In genomic region chr3:98901465-98902174, GRCh38 we compare ENCODE assay signal across 8 cellular contexts. TPM values are rescaled to one million over a fixed set of nuclear protein-coding genes. Genes with fewer than 3 reads are reported as not detected.
DNase-seq lines count a peak whose midpoint lies in the region; ATAC-seq and TF ChIP-seq lines count a peak whose summit lies in the region.

TSS of gene DCBLD2 (minus strand) at chr3:98901695. CDS start at chr3:98901326, 369 bp downstream.

- peaks cover 21% of the 10 kb centered on the region for H3K4me1 ChIP-seq in ectodermal cell (ENCODE audit: control insufficient read depth, insufficient read depth, low read length)

- H3K4me3 ChIP-seq in ectodermal cell (ENCODE audit: insufficient read depth, low read depth, low read length) = peak within 1 kb of the TSS; percentile 95
- H3K4me3 ChIP-seq in lower leg skin (ENCODE audit: low read depth, poor library complexity, severe bottlenecking) = peak within 1 kb of the TSS; percentile 90

- TF ChIP-seq POLR2A in lower leg skin (IDR thresholded peaks at IDR 0.05) = peak in 1 of 2 donors; percentile 19

- H3K4me1 Mint-ChIP-seq in CD14-positive monocyte = peaks cover 15% of the 10 kb centered on the region

- H3K27ac Mint-ChIP-seq in CD14-positive monocyte = peak within 1 kb of the TSS; percentile 15 to 85 (median 58)

- peaks cover 0 to 3% (median 0%) of the 10 kb centered on the region in 7 donors for H3K9me3 Mint-ChIP-seq in CD14-positive monocyte

- ATAC-seq in GM19397 (IDR thresholded peaks at IDR 0.05; ENCODE audit: unreplicated experiment) (peak; percentile 98), HG03565 (IDR thresholded peaks at IDR 0.05; ENCODE audit: unreplicated experiment) (peak; percentile 99)

- H3K27ac ChIP-seq in ectodermal cell (ENCODE audit: insufficient read depth, low read depth, low read length, poor library complexity, severe bottlenecking) = peak within 1 kb of the TSS; percentile 89

- 0% methylated on average over 73 of the region's 73 CpGs for WGBS in ectodermal cell, 2 experiments
- 1% methylated on average over 35 to 68 of the region's 73 CpGs for WGBS in lower leg skin, 2 donors

- H3K27me3 Mint-ChIP-seq in CD14-positive monocyte (ENCODE audit: low read depth in 3 of 3) = peaks cover 16 to 26% (median 17%) of the 10 kb centered on the region in 3 donors

- DNase-seq in CD14-positive monocyte (ENCODE audit: low spot score) (peak; percentile 94), NCI-H748 treated with DMSO at 0.1 percent for 48 hours (lab: John Stamatoyannopoulos, UW) (peak; percentile 78), lower leg skin (ENCODE audit: low spot score in 2 of 2) (peak; percentile 98 to 99)
- DNase-seq in activated CD8-positive, alpha-beta memory T cell treated with anti-CD3 and anti-CD28 coated beads for 1 hour (ENCODE audit: extremely low read depth in 1 of 2, low read depth in 1 of 2) = peak; percentile 70 to 79
- DNase-seq in stimulated activated CD4-positive, alpha-beta T cell treated with anti-CD3 and anti-CD28 coated beads, Interleukin-4, amount 100 ng/mL, for 4 hours = peak; percentile 89 to 93

- H3K4me3 Mint-ChIP-seq in CD14-positive monocyte = peak within 1 kb of the TSS; percentile 90 to 94

- no peaks in the 10 kb centered on the region for H3K36me3 ChIP-seq in ectodermal cell (ENCODE audit: control insufficient read depth, insufficient read depth, low read length)

- no peaks in the 10 kb centered on the region for H3K9me3 ChIP-seq in ectodermal cell (ENCODE audit: control insufficient read depth, low read length)

- intact Hi-C loops in CD14-positive monocyte (cut with micrococcal nuclease) (no loop called here), lower leg skin (cut with DNase I; ENCODE audit: low total_unique reads) (no loop called here)

- H3K36me3 Mint-ChIP-seq in CD14-positive monocyte = no peaks in the 10 kb centered on the region

- TF ChIP-seq CTCF in CD14-positive monocyte (IDR thresholded peaks at IDR 0.05) (no peak), lower leg skin (IDR thresholded peaks at IDR 0.05) (no peak)

- H3K27me3 ChIP-seq in ectodermal cell (ENCODE audit: control insufficient read depth, insufficient read depth, low read length, poor library complexity, severe bottlenecking) = no peaks in the 10 kb centered on the region

RNA-seq across cellular contexts. Expression of gene DCBLD2, which starts in this region (rescaled TPM):
- 1 to 10 TPM in 1 of 2 donors, under 1 TPM in 1; 0.17 to 1.1 TPM for polyA plus RNA-seq in CD14-positive monocyte
- polyA plus RNA-seq in ectodermal cell (2013, experiment 1 of 4) = 70.2 TPM
- polyA plus RNA-seq in ectodermal cell (2013, experiment 2 of 4) = 79.8 TPM
- polyA plus RNA-seq in ectodermal cell (2013, experiment 3 of 4) = 51.1 TPM
- 61.6 TPM for polyA plus RNA-seq in ectodermal cell (2013, experiment 4 of 4)
- 10 to 100 TPM; 13.8 to 22.8 (median 15.3) TPM for total RNA-seq in lower leg skin

Comparison
In these comparisons a context has a peak if more than half of its experiments do, and no peak if none do; other contexts are left out.
1. Peak in every context shown above with its lines: DNase-seq, ATAC-seq, H3K4me3 ChIP-seq and H3K27ac ChIP-seq.